In the genomic region with DNA sequence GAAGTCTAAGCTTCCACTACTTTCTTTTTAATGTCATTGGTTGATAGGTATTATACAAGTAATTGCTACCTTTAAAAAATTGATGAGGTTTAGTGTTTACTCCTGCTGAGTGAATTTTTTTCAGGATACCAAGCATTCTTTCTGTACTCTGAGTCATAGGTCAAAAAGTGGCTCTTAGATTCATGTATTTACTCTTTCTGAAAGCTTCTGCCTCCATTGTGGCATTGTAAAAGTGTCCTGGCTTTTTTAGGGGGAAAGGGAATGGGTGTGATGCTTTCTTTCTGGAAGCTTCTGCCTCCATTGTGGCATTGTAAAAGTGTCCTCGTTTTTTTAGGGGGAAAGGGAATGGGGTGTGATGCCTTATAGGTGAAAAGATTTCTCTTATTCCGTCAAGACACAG, we compare ENCODE assay signal across 1 cellular context.
TF ChIP-seq lines count a peak whose summit lies in the region.

No MANE protein-coding gene starts in this region.

TF ChIP-seq in GM12891, 5 proteins besides CTCF, POLR2A, EP300 and RAD21:
- no peak for TF ChIP-seq SPI1 (IDR thresholded peaks at IDR 0.05; ENCODE audit: low read depth, low read length)
- no peak for TF ChIP-seq POU2F2 (IDR thresholded peaks at IDR 0.05; ENCODE audit: low read depth, low read length)
- TF ChIP-seq PAX5 (IDR thresholded peaks at IDR 0.05; ENCODE audit: insufficient read depth, low read length, severe bottlenecking) = no peak
- TF ChIP-seq POLR2AphosphoS5 (IDR thresholded peaks at IDR 0.05; ENCODE audit: low read depth, low read length) = no peak
- TF ChIP-seq TAF1 (IDR thresholded peaks at IDR 0.05; ENCODE audit: low read depth, low read length) = no peak
